ENCODE assay signal across 12 cellular contexts in the genomic region with DNA sequence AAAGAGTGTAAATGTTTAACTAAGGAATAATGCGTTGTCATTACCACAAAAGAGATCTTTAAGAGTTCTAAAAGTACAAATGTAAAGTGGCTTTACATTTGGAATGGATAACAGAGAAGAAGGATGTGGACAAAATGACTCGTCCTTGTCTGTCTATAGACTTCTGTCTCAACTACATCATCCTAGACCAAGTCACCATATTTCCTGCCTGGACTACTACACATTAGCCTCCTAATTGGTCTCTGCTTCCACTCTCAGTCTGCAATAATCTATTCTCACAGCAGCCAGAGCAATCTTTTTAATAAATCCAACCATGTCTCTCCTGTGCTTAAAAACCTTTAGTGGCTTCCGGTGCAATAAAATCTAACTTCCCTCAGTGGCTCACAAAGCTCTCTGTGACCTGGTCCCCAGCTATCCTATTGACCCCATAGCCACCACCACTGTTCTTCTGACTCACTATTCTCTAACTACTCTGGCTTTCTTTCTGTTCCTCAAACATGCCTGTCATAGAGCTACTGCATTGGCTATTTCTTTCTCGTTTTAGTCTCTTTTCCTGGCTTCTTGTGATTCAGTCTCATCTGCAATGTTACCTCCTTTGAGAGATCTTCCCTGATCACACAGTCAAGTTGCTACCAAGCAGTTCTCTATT.
A peak's percentile ranks its signal among the peaks of the same experiment; 100 is the strongest.
DNase-seq lines count a peak whose midpoint lies in the region; ATAC-seq, FAIRE-seq and TF ChIP-seq lines count a peak whose summit lies in the region.
"Had no signal": no experiment of that assay in that cellular context is flagged by ENCODE, and none has a peak within 500 bp of the region (broad histone marks: within the 10 kb centered on the region; RNA-seq: fewer than 3 reads in every experiment).

No MANE protein-coding gene starts in this region.

- no peaks in the 10 kb centered on the region for H3K9me3 ChIP-seq in tibial nerve
- H3K9me3 ChIP-seq: suprapubic skin had no signal

- WGBS in tibial nerve, 2 donors = 91 to 92% methylated on average over 4 of the region's 4 CpGs

- H3K4me3 ChIP-seq in fibroblast of mammary gland (ENCODE audit: control insufficient read depth, low read depth, low read length) = no peak overlapping the region
- H3K4me3 ChIP-seq in tibial nerve = no peak overlapping the region
- H3K4me3 ChIP-seq: suprapubic skin had no signal

- no peaks in the 10 kb centered on the region for H3K4me1 ChIP-seq in tibial nerve
- H3K4me1 ChIP-seq: suprapubic skin had no signal

- TF ChIP-seq EP300 in tibial nerve (IDR thresholded peaks at IDR 0.05) = no peak

- H3K27me3 ChIP-seq in tibial nerve = no peaks in the 10 kb centered on the region
- H3K27me3 ChIP-seq: suprapubic skin had no signal

- TF ChIP-seq POLR2A in tibial nerve (IDR thresholded peaks at IDR 0.05) = no peak

- no peak for DNase-seq in GM19239 (ENCODE audit: insufficient read length, low spot score)
- DNase-seq in fibroblast of mammary gland (ENCODE audit: low read depth) = peak; percentile 15
- DNase-seq in tibial nerve (ENCODE audit: low spot score in 2 of 2) = no peak
- no peak for DNase-seq in COLO829 (ENCODE audit: low spot score)
- no peak for DNase-seq in NCI-H524 treated with DMSO at 0.1 percent for 48 hours (lab: John Stamatoyannopoulos, UW)
- DNase-seq: activated T-cell treated with anti-CD3 and anti-CD28 coated beads, Interleukin-2, amount 50 U/mL, for 4 hours; caudate nucleus; DND-41; H9 had no signal

- peak; percentile 95 for ATAC-seq in HG02571 (IDR thresholded peaks at IDR 0.05; ENCODE audit: unreplicated experiment)
- peak; percentile 86 for ATAC-seq in HG03378 (IDR thresholded peaks at IDR 0.05; ENCODE audit: unreplicated experiment)
- ATAC-seq: activated T-cell treated with anti-CD3 and anti-CD28 coated beads, Interleukin-2, amount 50 U/mL, for 4 hours had no signal

- peaks cover 0 to 38% (median 0%) of the 10 kb centered on the region in 3 donors for H3K36me3 ChIP-seq in tibial nerve
- H3K36me3 ChIP-seq: suprapubic skin had no signal

- FAIRE-seq in GM19239 (lab: Jason Lieb, UNC) = peak; percentile 65

- no peak overlapping the region for H3K27ac ChIP-seq in tibial nerve
- H3K27ac ChIP-seq: suprapubic skin had no signal

- TF ChIP-seq CTCF in fibroblast of mammary gland (conservative IDR thresholded peaks at IDR 0.05; ENCODE audit: control insufficient read depth, insufficient read depth, low read depth, low read length) (no peak), tibial nerve (IDR thresholded peaks at IDR 0.05) (no peak)
